In the genomic region with DNA sequence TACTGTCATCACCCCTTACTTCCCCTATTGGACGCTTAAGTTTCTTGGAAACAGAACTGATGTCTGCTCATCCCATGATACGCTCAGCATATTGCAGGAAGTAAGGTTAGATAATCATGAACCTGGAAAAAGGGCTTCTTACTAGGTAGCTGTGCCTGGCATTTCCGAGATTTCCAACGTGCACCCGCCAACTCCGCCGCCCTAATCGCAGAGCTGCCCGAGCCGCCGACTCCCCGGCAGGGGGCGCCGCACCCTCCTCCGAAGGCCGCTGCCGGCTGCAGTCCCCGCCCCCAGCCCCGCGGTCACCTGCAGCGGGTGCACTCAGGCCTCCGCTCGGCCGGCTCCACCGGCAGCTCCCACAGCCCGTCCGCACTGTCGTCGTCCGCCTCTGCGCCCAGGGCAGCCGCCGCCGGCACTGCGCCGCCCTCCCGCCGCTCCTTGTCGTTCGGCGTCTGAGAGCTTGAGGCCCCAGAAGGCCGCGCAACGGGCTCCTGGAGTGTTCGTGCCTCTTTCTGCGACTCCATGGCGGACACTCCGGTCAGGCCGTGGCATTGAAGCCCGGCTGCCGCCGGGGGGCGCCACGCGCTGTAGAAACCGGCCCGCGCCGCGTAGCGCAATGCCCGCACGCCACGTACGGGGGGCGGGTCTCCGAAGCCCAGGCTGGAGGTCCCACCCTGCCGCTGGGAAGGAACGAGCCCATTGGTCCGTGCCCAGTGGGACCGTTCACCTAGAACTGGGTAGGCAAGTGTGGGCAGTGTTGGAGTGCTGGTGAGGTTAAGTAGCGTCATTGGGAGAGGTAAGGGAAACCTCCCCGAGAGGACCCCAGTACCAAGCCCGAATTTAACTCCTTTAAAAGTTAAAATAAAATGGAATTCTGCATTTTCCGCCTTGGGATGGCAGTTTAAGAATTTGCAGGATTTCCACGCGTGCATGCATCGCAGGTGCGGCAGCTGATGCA, we compare ENCODE assay signal across 8 cellular contexts. TPM values are rescaled to one million over a fixed set of nuclear protein-coding genes. Genes with fewer than 3 reads are reported as not detected.
DNase-seq lines count a peak whose midpoint lies in the region; ATAC-seq and TF ChIP-seq lines count a peak whose summit lies in the region.

A gene with protein sequence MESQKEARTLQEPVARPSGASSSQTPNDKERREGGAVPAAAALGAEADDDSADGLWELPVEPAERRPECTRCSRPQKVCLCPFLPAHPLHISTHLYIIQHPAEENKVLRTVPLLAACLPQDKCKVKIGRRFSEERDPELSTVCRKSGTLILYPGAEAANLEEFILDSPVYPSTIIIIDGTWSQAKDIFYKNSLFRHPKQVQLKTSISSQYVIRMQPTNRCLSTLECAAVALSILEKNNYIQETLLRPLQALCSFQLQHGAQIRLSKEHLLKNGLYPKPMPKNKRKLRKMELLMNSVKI (minus strand): TSS at position 560 of the 958 bp plus-strand sequence. CDS start 36 bp downstream, at position 524.

- no peaks in the 10 kb centered on the region for H3K4me1 ChIP-seq in colonic mucosa

- H3K9me3 ChIP-seq in colonic mucosa = no peaks in the 10 kb centered on the region

- intact Hi-C loops in colonic mucosa (cut with DNase I) (loop anchor here (5.0 kb wide), 3 partner anchors 269 to 424 kb away; no protein-coding TSS in a partner anchor), left colon (cut with DNase I, micrococcal nuclease) (loop anchor here in 1 of 2 donors (5.0 kb wide), 1 partner anchor 424 kb away; no protein-coding TSS in a partner anchor)

- peak; percentile 94 for TF ChIP-seq CTCF in colonic mucosa (IDR thresholded peaks at IDR 0.05)

- H3K27me3 ChIP-seq in colonic mucosa = no peaks in the 10 kb centered on the region

- ATAC-seq in HG03457 (IDR thresholded peaks at IDR 0.05; ENCODE audit: unreplicated experiment) (peak; percentile 98), left colon (peak; percentile 94)

- peak within 1 kb of the TSS; percentile 58 for H3K4me3 ChIP-seq in colonic mucosa

- H3K27ac ChIP-seq in colonic mucosa = peak within 1 kb of the TSS; percentile 91

- H3K36me3 ChIP-seq in colonic mucosa = no peaks in the 10 kb centered on the region

- DNase-seq in C1 segment of cervical spinal cord (lab: John Stamatoyannopoulos, UW) = peak; percentile 86 to 99 (median 97)
- peak; percentile 78 for DNase-seq in GM19240 (ENCODE audit: insufficient read length, low spot score)
- DNase-seq in NCI-H510A treated with DMSO at 0.1 percent for 48 hours (lab: John Stamatoyannopoulos, UW) = peak; percentile 76
- DNase-seq in activated CD4-positive, alpha-beta T cell treated with anti-CD3 and anti-CD28 coated beads for 4 hours = peak; percentile 86 to 90
- peak; percentile 96 for DNase-seq in colonic mucosa
- DNase-seq in left colon = peak; percentile 95
- peak; percentile 84 to 93 for DNase-seq in stimulated activated CD4-positive, alpha-beta T cell treated with anti-CD3 and anti-CD28 coated beads, Interleukin-1b, Interleukin-23, amount 100 ng/mL, for 4 hours (ENCODE audit: low read depth in 2 of 2)

- H3K9ac ChIP-seq in colonic mucosa (ENCODE audit: low read depth in 2 of 2, low read length in 2 of 2) = peak within 1 kb of the TSS; percentile 74 to 79

RNA-seq across cellular contexts. Expression of the gene that starts here (rescaled TPM):
- total RNA-seq in colonic mucosa = 10 to 100 TPM in 1 of 2 donors, 1 to 10 TPM in 1; 7.5 to 11.7 TPM
- total RNA-seq in left colon = 10 to 100 TPM; 11.9 to 12.4 TPM

Comparison
In these comparisons a context has a peak if more than half of its experiments do, and no peak if none do; other contexts are left out.
1. Peak in every context shown above with its lines: DNase-seq, ATAC-seq, H3K4me3 ChIP-seq and H3K27ac ChIP-seq.